ENCODE assay signal across 1 cellular context in genomic region chr9:95557142-95557541, GRCh38.
A peak's percentile ranks its signal among the peaks of the same experiment; 100 is the strongest.
TF ChIP-seq lines count a peak whose summit lies in the region.

No MANE protein-coding gene starts in this region.

TF ChIP-seq in HEK293, 187 proteins besides CTCF, POLR2A, EP300 and RAD21 (continued from another document):
- no peak for TF ChIP-seq ZBTB6 (tag by site-specific recombination; IDR thresholded peaks at IDR 0.05)
- no peak for TF ChIP-seq ZNF214 (tag by site-specific recombination; IDR thresholded peaks at IDR 0.05; ENCODE audit: borderline replicate concordance)
- TF ChIP-seq ZNF555 (tag by site-specific recombination; conservative IDR thresholded peaks at IDR 0.05): no peak
- no peak for TF ChIP-seq ZNF777 (tag by site-specific recombination; IDR thresholded peaks at IDR 0.05; ENCODE audit: borderline replicate concordance)
- TF ChIP-seq ZNF133 (tag by site-specific recombination; IDR thresholded peaks at IDR 0.05): 0 out of 2 replicates have a peak, but pooled peaks have one; percentile 47
- TF ChIP-seq ZNF2 (tag by site-specific recombination; IDR thresholded peaks at IDR 0.05): 0 out of 2 replicates have a peak, but pooled peaks have one; percentile 56
- peak; percentile 44; the same call in 1 of the 2 replicates for TF ChIP-seq ZSCAN5A (tag by site-specific recombination; IDR thresholded peaks at IDR 0.05)
